ENCODE assay signal across 29 cellular contexts in the genomic region with DNA sequence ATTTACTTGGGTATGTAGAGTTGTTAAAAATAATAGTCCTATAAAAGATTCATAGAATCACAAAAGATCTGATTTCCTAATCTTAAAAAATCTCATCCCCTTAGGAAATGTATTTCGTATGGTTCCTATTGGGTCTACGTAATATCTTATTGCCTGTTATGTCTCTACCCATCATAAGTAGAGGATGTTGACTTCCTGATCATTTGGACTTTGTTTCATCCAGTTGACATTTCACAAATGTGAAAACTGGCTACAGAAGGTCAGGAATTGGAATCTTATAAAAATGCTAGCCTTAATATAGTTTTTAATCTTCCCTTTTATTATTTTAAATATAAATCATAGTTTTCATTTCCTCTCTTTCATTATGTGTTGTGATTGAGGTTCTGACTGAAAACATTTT.
"Had no signal": no experiment of that assay in that cellular context is flagged by ENCODE, and none has a peak within 500 bp of the region (broad histone marks: within the 10 kb centered on the region; RNA-seq: fewer than 3 reads in every experiment).

No MANE protein-coding gene starts in this region.

- ATAC-seq: stimulated activated effector memory CD8-positive, alpha-beta T cell treated with anti-CD3 and anti-CD28 coated beads, Interleukin-12 subunit alpha, Interleukin-12 subunit beta, amount 100 ng/mL, for 72 hours; stimulated activated memory B cell treated with anti-CD40 and anti-IgM and Interleukin-4, amounts not matched to agents 10 μg/mL and 1 μg/mL and 100 μg/mL, for 72 hours; stimulated activated naive B cell treated with anti-CD40 and anti-IgM and Interleukin-4, amounts not matched to agents 10 μg/mL and 1 μg/mL and 100 μg/mL, for 72 hours; stimulated activated naive CD8-positive, alpha-beta T cell treated with anti-CD3 and anti-CD28 coated beads, Interleukin-15, amount 100 ng/mL, for 72 hours; stimulated activated naive CD8-positive, alpha-beta T cell treated with anti-CD3 and anti-CD28 coated beads, Interleukin-15, Interleukin-2, amounts not matched to agents 100 U/mL and 50 U/mL, for 24 hours; upper lobe of right lung had no signal

- DNase-seq: stimulated activated CD4-positive, alpha-beta T cell treated with anti-CD3 and anti-CD28 coated beads, Interleukin-2, amount 100 ng/mL, for 48 hours; stimulated activated CD4-positive, alpha-beta T cell treated with anti-CD3 and anti-CD28 coated beads, Interleukin-4, amount 100 ng/mL, for 1 hour; stimulated activated CD4-positive, alpha-beta T cell treated with anti-CD3 and anti-CD28 coated beads, Interleukin-4, amount 100 ng/mL, for 24 hours; stimulated activated CD4-positive, alpha-beta T cell treated with anti-CD3 and anti-CD28 coated beads, Interleukin-4, amount 100 ng/mL, for 4 hours; stimulated activated CD8-positive, alpha-beta memory T cell treated with anti-CD3 and anti-CD28 coated beads, Interleukin-4, amount 100 ng/mL, for 48 hours; stimulated activated naive B cell treated with anti-CD40 and anti-IgM and Interleukin-4, amounts not matched to agents 10 μg/mL and 1 μg/mL and 100 μg/mL, for 72 hours; stimulated activated naive CD4-positive, alpha-beta T cell; stimulated activated naive CD4-positive, alpha-beta T cell treated with Interleukin-2 at 50 U/mL for 16 hours; stimulated activated naive CD8-positive, alpha-beta T cell treated with anti-CD3 and anti-CD28 coated beads, Interleukin-15, amount 100 ng/mL, for 72 hours; stimulated activated naive CD8-positive, alpha-beta T cell treated with anti-CD3 and anti-CD28 coated beads, Interleukin-15, Interleukin-2, amounts not matched to agents 100 U/mL and 50 U/mL, for 24 hours; stomach; substantia nigra; testis; thyroid gland; tibial artery; transverse colon; trophoblast cell; upper lobe of left lung; upper lobe of right lung; uterus had no signal

- H3K4me3 Mint-ChIP-seq: stimulated activated effector memory CD8-positive, alpha-beta T cell treated with anti-CD3 and anti-CD28 coated beads, Interleukin-12 subunit alpha, Interleukin-12 subunit beta, amount 100 ng/mL, for 72 hours; stimulated activated memory B cell treated with anti-CD40 and anti-IgM and Interleukin-4, amounts not matched to agents 10 μg/mL and 1 μg/mL and 100 μg/mL, for 72 hours; stimulated activated naive B cell treated with anti-CD40 and anti-IgM and Interleukin-4, amounts not matched to agents 10 μg/mL and 1 μg/mL and 100 μg/mL, for 72 hours; stimulated activated naive CD8-positive, alpha-beta T cell treated with anti-CD3 and anti-CD28 coated beads, Interleukin-15, amount 100 ng/mL, for 72 hours; stimulated activated naive CD8-positive, alpha-beta T cell treated with anti-CD3 and anti-CD28 coated beads, Interleukin-15, Interleukin-2, amounts not matched to agents 100 ng/mL and 50 ng/mL, for 24 hours; type B pancreatic cell had no signal

- H3K36me3 ChIP-seq: thyroid gland, uterus, vagina had no signal

- H3K4me1 ChIP-seq: stomach, suprapubic skin, testis, thyroid gland, tibial artery, tibial nerve, transverse colon, upper lobe of left lung, upper lobe of right lung, uterus, vagina had no signal

- H3K27me3 Mint-ChIP-seq: stimulated activated memory B cell treated with anti-CD40 and anti-IgM and Interleukin-4, amounts not matched to agents 10 μg/mL and 1 μg/mL and 100 μg/mL, for 72 hours; stimulated activated naive B cell treated with anti-CD40 and anti-IgM and Interleukin-4, amounts not matched to agents 10 μg/mL and 1 μg/mL and 100 μg/mL, for 72 hours; stimulated activated naive CD8-positive, alpha-beta T cell treated with anti-CD3 and anti-CD28 coated beads, Interleukin-15, amount 100 ng/mL, for 72 hours; stimulated activated naive CD8-positive, alpha-beta T cell treated with anti-CD3 and anti-CD28 coated beads, Interleukin-15, Interleukin-2, amounts not matched to agents 100 ng/mL and 50 ng/mL, for 24 hours; type B pancreatic cell had no signal

- FAIRE-seq: urothelium cell line had no signal

- H3K4me1 Mint-ChIP-seq: stimulated activated memory B cell treated with anti-CD40 and anti-IgM and Interleukin-4, amounts not matched to agents 10 μg/mL and 1 μg/mL and 100 μg/mL, for 72 hours; stimulated activated naive B cell treated with anti-CD40 and anti-IgM and Interleukin-4, amounts not matched to agents 10 μg/mL and 1 μg/mL and 100 μg/mL, for 72 hours; stimulated activated naive CD8-positive, alpha-beta T cell treated with anti-CD3 and anti-CD28 coated beads, Interleukin-15, amount 100 ng/mL, for 72 hours had no signal

- H3K9me3 Mint-ChIP-seq: stimulated activated effector memory CD8-positive, alpha-beta T cell treated with anti-CD3 and anti-CD28 coated beads, Interleukin-12 subunit alpha, Interleukin-12 subunit beta, amount 100 ng/mL, for 72 hours; stimulated activated memory B cell treated with anti-CD40 and anti-IgM and Interleukin-4, amounts not matched to agents 10 μg/mL and 1 μg/mL and 100 μg/mL, for 72 hours; stimulated activated naive B cell treated with anti-CD40 and anti-IgM and Interleukin-4, amounts not matched to agents 10 μg/mL and 1 μg/mL and 100 μg/mL, for 72 hours; stimulated activated naive CD8-positive, alpha-beta T cell treated with anti-CD3 and anti-CD28 coated beads, Interleukin-15, amount 100 ng/mL, for 72 hours; stimulated activated naive CD8-positive, alpha-beta T cell treated with anti-CD3 and anti-CD28 coated beads, Interleukin-15, Interleukin-2, amounts not matched to agents 100 ng/mL and 50 ng/mL, for 24 hours; type B pancreatic cell had no signal

- H3K4me3 ChIP-seq: stomach, suprapubic skin, testis, thoracic aorta, thyroid gland, tibial artery, tibial nerve, transverse colon, upper lobe of left lung, upper lobe of right lung, uterus, vagina had no signal

- H3K27ac Mint-ChIP-seq: stimulated activated effector memory CD8-positive, alpha-beta T cell treated with anti-CD3 and anti-CD28 coated beads, Interleukin-12 subunit alpha, Interleukin-12 subunit beta, amount 100 ng/mL, for 72 hours; stimulated activated memory B cell treated with anti-CD40 and anti-IgM and Interleukin-4, amounts not matched to agents 10 μg/mL and 1 μg/mL and 100 μg/mL, for 72 hours; stimulated activated naive B cell treated with anti-CD40 and anti-IgM and Interleukin-4, amounts not matched to agents 10 μg/mL and 1 μg/mL and 100 μg/mL, for 72 hours; stimulated activated naive CD8-positive, alpha-beta T cell treated with anti-CD3 and anti-CD28 coated beads, Interleukin-15, Interleukin-2, amounts not matched to agents 100 ng/mL and 50 ng/mL, for 24 hours; type B pancreatic cell had no signal

- H3K9me3 ChIP-seq: stomach, suprapubic skin, testis, thoracic aorta, thyroid gland, tibial artery, tibial nerve, transverse colon, upper lobe of left lung, upper lobe of right lung, uterus, vagina had no signal

- H3K27ac ChIP-seq: stomach, suprapubic skin, testis, thoracic aorta, thyroid gland, tibial artery, tibial nerve, transverse colon, upper lobe of left lung, upper lobe of right lung, uterus, vagina had no signal

- H3K27me3 ChIP-seq: stomach, suprapubic skin, testis, thyroid gland, tibial artery, tibial nerve, transverse colon, upper lobe of left lung, upper lobe of right lung, uterus, vagina had no signal
